Comparison of ENCODE assay signal across 1 cellular context in the genomic region with DNA sequence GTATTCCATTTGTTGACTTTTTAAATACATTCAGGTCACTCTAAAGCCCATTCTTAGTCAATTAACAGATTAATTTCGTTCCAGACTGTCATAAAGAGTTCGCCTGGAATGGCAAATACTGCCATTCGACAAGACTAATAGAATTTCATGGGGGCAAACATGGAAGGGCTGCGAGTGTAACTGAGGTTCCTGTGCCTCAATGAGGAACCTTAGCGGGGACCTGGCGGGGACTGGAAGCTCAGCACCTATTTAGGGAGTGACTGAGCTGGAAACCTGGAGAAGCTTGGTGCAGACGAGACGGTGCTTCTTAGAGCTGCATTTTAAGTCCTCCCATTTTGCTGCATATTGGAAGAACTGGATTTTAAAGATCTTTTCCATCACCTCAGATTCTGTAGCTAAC.
TF ChIP-seq lines count a peak whose summit lies in the region.

No MANE protein-coding gene starts in this region.

TF ChIP-seq in K562, 482 proteins besides CTCF, POLR2A, EP300 and RAD21 (continued from another document):
- TF ChIP-seq JUND (IDR thresholded peaks at IDR 0.05; ENCODE audit: borderline replicate concordance, low read depth, low read length) (no peak), JUND (tag; IDR thresholded peaks at IDR 0.05; ENCODE audit: borderline replicate concordance, low read depth, low read length) (no peak), TARDBP (IDR thresholded peaks at IDR 0.05) (no peak), PRMT5 (CRISPR knock-in tag; IDR thresholded peaks at IDR 0.05) (no peak)
TF ChIP-seq in K562: peak in this region for 0.
